8 cellular contexts compared by ENCODE assay signal in the genomic region with DNA sequence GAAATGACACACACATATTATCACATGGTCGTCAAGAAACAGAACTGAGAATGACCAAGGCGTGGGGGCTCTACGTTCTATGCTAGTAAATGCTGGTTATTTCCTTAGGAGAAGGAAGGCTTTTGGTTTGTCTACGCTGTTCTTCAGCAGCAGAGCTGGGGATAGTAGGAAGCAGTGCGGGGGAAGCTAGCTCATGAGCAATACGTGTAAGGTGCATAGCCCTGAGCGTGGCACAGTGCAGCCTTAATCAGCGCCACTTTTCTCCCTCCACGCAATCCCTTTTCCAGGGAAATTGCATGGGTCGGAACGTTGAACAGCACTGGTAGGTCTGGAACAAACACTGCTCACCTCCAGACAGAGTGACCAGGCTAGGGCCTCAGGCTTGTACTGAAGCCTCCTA.
DNase-seq lines count a peak whose midpoint lies in the region; ATAC-seq and TF ChIP-seq lines count a peak whose summit lies in the region.

No MANE protein-coding gene starts in this region.

- H3K27ac ChIP-seq in RWPE1 (peak overlapping the region; percentile 96), heart right ventricle (peak overlapping the region in 5 of 10 donors; percentile 39 to 67 (median 59))

- POLR2A ChIA-PET in activated CD8-positive, alpha-beta T cell treated with anti-CD3 and anti-CD28 coated beads for 36 hours (lab: Charles Lee), result no interaction called here
- POLR2A ChIA-PET in activated CD8-positive, alpha-beta T cell treated with anti-CD3 and anti-CD28 coated beads, Interleukin-2, amount 10 ng/mL, durations not matched to agents 7 days and 5 days (lab: Charles Lee), result no interaction called here
- POLR2A ChIA-PET in RWPE1 (lab: Yijun Ruan, JAX; ENCODE audit: low non-redundant PET), result no interaction called here
- POLR2A ChIA-PET in naive thymus-derived CD8-positive, alpha-beta T cell (lab: Charles Lee), result no interaction called here

- H3K4me3 Mint-ChIP-seq in activated CD8-positive, alpha-beta T cell treated with anti-CD3 and anti-CD28 coated beads for 36 hours, result peak overlapping the region; percentile 66
- no peak overlapping the region for H3K4me3 Mint-ChIP-seq in activated CD8-positive, alpha-beta T cell treated with anti-CD3 and anti-CD28 coated beads, Interleukin-2, amount 10 ng/mL, durations not matched to agents 7 days and 5 days
- peak overlapping the region; percentile 56 for H3K4me3 Mint-ChIP-seq in stimulated activated effector memory CD8-positive, alpha-beta T cell treated with anti-CD3 and anti-CD28 coated beads, Interleukin-12 subunit alpha, Interleukin-12 subunit beta, amount 100 ng/mL, for 72 hours
- H3K4me3 Mint-ChIP-seq in naive thymus-derived CD8-positive, alpha-beta T cell, result peak overlapping the region in 4 of 10 donors; percentile 46 to 70 (median 62)

- ATAC-seq in activated CD8-positive, alpha-beta T cell treated with anti-CD3 and anti-CD28 coated beads for 36 hours, result no peak
- ATAC-seq in activated CD8-positive, alpha-beta T cell treated with anti-CD3 and anti-CD28 coated beads, Interleukin-2, amount 10 ng/mL, durations not matched to agents 7 days and 5 days, result no peak
- ATAC-seq in heart right ventricle (peak in 5 of 8 donors; percentile 1 to 24 (median 11)), HG02973 (IDR thresholded peaks at IDR 0.05; ENCODE audit: unreplicated experiment) (no peak)
- ATAC-seq in stimulated activated effector memory CD8-positive, alpha-beta T cell treated with anti-CD3 and anti-CD28 coated beads, Interleukin-12 subunit alpha, Interleukin-12 subunit beta, amount 100 ng/mL, for 72 hours, result no peak
- ATAC-seq in naive thymus-derived CD8-positive, alpha-beta T cell, result no peak

- peaks cover 0 to 27% (median 18%) of the 10 kb centered on the region in 9 donors for H3K4me1 ChIP-seq in heart right ventricle

- H3K36me3 Mint-ChIP-seq in activated CD8-positive, alpha-beta T cell treated with anti-CD3 and anti-CD28 coated beads for 36 hours (ENCODE audit: low read depth), result no peaks in the 10 kb centered on the region
- H3K36me3 Mint-ChIP-seq in activated CD8-positive, alpha-beta T cell treated with anti-CD3 and anti-CD28 coated beads, Interleukin-2, amount 10 ng/mL, durations not matched to agents 7 days and 5 days (ENCODE audit: low read depth), result no peaks in the 10 kb centered on the region
- H3K36me3 Mint-ChIP-seq in stimulated activated effector memory CD8-positive, alpha-beta T cell treated with anti-CD3 and anti-CD28 coated beads, Interleukin-12 subunit alpha, Interleukin-12 subunit beta, amount 100 ng/mL, for 72 hours, result peaks cover 5% of the 10 kb centered on the region
- no peaks in the 10 kb centered on the region for H3K36me3 Mint-ChIP-seq in naive thymus-derived CD8-positive, alpha-beta T cell

- intact Hi-C loops in activated CD8-positive, alpha-beta T cell treated with anti-CD3 and anti-CD28 coated beads for 36 hours (cut with micrococcal nuclease), result loop anchor here (1.0 to 2.0 kb wide), 2 partner anchors 199 to 249 kb away; partner anchors contain the start of gene FBXO11
- intact Hi-C loops in heart right ventricle (cut with DNase I), result loop anchor here (1.0 to 10.0 kb wide), 19 partner anchors 199 to 671 kb away; partner anchors contain the start of genes FBXO11 (in 9 of the 10) and MSH6 (in 3 of the 10)

- H3K4me1 Mint-ChIP-seq in activated CD8-positive, alpha-beta T cell treated with anti-CD3 and anti-CD28 coated beads for 36 hours (ENCODE audit: low read depth), result peaks cover 14% of the 10 kb centered on the region
- peaks cover 11% of the 10 kb centered on the region for H3K4me1 Mint-ChIP-seq in activated CD8-positive, alpha-beta T cell treated with anti-CD3 and anti-CD28 coated beads, Interleukin-2, amount 10 ng/mL, durations not matched to agents 7 days and 5 days (ENCODE audit: low read depth)
- H3K4me1 Mint-ChIP-seq in stimulated activated effector memory CD8-positive, alpha-beta T cell treated with anti-CD3 and anti-CD28 coated beads, Interleukin-12 subunit alpha, Interleukin-12 subunit beta, amount 100 ng/mL, for 72 hours, result peaks cover 16% of the 10 kb centered on the region
- H3K4me1 Mint-ChIP-seq in naive thymus-derived CD8-positive, alpha-beta T cell, result peaks cover 2 to 14% (median 8%) of the 10 kb centered on the region in 4 donors

- TF ChIP-seq CTCF in activated CD8-positive, alpha-beta T cell treated with anti-CD3 and anti-CD28 coated beads for 36 hours (IDR thresholded peaks at IDR 0.05), result no peak
- TF ChIP-seq CTCF in RWPE1 (conservative IDR thresholded peaks at IDR 0.05; ENCODE audit: low read depth) (no peak), heart right ventricle (IDR thresholded peaks at IDR 0.05) (no peak)

- H3K27ac Mint-ChIP-seq in activated CD8-positive, alpha-beta T cell treated with anti-CD3 and anti-CD28 coated beads for 36 hours, result no peak overlapping the region
- H3K27ac Mint-ChIP-seq in activated CD8-positive, alpha-beta T cell treated with anti-CD3 and anti-CD28 coated beads, Interleukin-2, amount 10 ng/mL, durations not matched to agents 7 days and 5 days, result no peak overlapping the region
- H3K27ac Mint-ChIP-seq in stimulated activated effector memory CD8-positive, alpha-beta T cell treated with anti-CD3 and anti-CD28 coated beads, Interleukin-12 subunit alpha, Interleukin-12 subunit beta, amount 100 ng/mL, for 72 hours, result no peak overlapping the region
- peak overlapping the region in 2 of 10 donors; percentile 69 to 72 for H3K27ac Mint-ChIP-seq in naive thymus-derived CD8-positive, alpha-beta T cell

- H3K27me3 ChIP-seq in heart right ventricle, result no peaks in the 10 kb centered on the region

- CTCF ChIA-PET in activated CD8-positive, alpha-beta T cell treated with anti-CD3 and anti-CD28 coated beads for 36 hours (lab: Charles Lee), result interaction anchor here (0.6 to 6.0 kb wide), 11 partner anchors 9 to 316 kb away, joined by 3 to 65 read pairs (median 4); no protein-coding TSS in a partner anchor
- CTCF ChIA-PET in activated CD8-positive, alpha-beta T cell treated with anti-CD3 and anti-CD28 coated beads, Interleukin-2, amount 10 ng/mL, durations not matched to agents 7 days and 5 days (lab: Charles Lee), result interaction anchor here (0.6 to 6.0 kb wide), 3 partner anchors 146 to 315 kb away, joined by 3 to 60 read pairs (median 6); no protein-coding TSS in a partner anchor
- CTCF ChIA-PET in RWPE1 (lab: Yijun Ruan, JAX), result interaction anchor here (1.0 kb wide), 1 partner anchor 199 kb away, joined by 4 read pairs; no protein-coding TSS in a partner anchor

- no peaks in the 10 kb centered on the region for H3K9me3 Mint-ChIP-seq in activated CD8-positive, alpha-beta T cell treated with anti-CD3 and anti-CD28 coated beads for 36 hours
- H3K9me3 Mint-ChIP-seq in activated CD8-positive, alpha-beta T cell treated with anti-CD3 and anti-CD28 coated beads, Interleukin-2, amount 10 ng/mL, durations not matched to agents 7 days and 5 days (ENCODE audit: insufficient read depth), result no peaks in the 10 kb centered on the region
- no peaks in the 10 kb centered on the region for H3K9me3 Mint-ChIP-seq in stimulated activated effector memory CD8-positive, alpha-beta T cell treated with anti-CD3 and anti-CD28 coated beads, Interleukin-12 subunit alpha, Interleukin-12 subunit beta, amount 100 ng/mL, for 72 hours
- H3K9me3 Mint-ChIP-seq in naive thymus-derived CD8-positive, alpha-beta T cell, result peaks cover 0 to under 1% (median 0%) of the 10 kb centered on the region in 9 donors

- H3K27me3 Mint-ChIP-seq in activated CD8-positive, alpha-beta T cell treated with anti-CD3 and anti-CD28 coated beads for 36 hours, result peaks cover under 1% of the 10 kb centered on the region
- H3K27me3 Mint-ChIP-seq in activated CD8-positive, alpha-beta T cell treated with anti-CD3 and anti-CD28 coated beads, Interleukin-2, amount 10 ng/mL, durations not matched to agents 7 days and 5 days (ENCODE audit: low read depth), result peaks cover 7% of the 10 kb centered on the region
- H3K27me3 Mint-ChIP-seq in naive thymus-derived CD8-positive, alpha-beta T cell, result peaks cover 0 to 9% (median 3%) of the 10 kb centered on the region in 5 donors

- no peaks in the 10 kb centered on the region for H3K36me3 ChIP-seq in heart right ventricle

- 78 to 83% methylated on average over 11 of the region's 11 CpGs for WGBS in heart right ventricle, 2 donors

- peak overlapping the region in 3 of 10 donors; percentile 18 to 29 (median 26) for H3K4me3 ChIP-seq in heart right ventricle

- DNase-seq in activated CD8-positive, alpha-beta T cell treated with anti-CD3 and anti-CD28 coated beads for 36 hours, result no peak
- DNase-seq in activated CD8-positive, alpha-beta T cell treated with anti-CD3 and anti-CD28 coated beads, Interleukin-2, amount 10 ng/mL, durations not matched to agents 7 days and 5 days, result no peak
- DNase-seq in RWPE1 (ENCODE audit: low spot score) (no peak), heart right ventricle (no peak), NCI-H345 (lab: John Stamatoyannopoulos, UW) (no peak)
- no peak for DNase-seq in stimulated activated effector memory CD8-positive, alpha-beta T cell treated with anti-CD3 and anti-CD28 coated beads, Interleukin-12 subunit alpha, Interleukin-12 subunit beta, amount 100 ng/mL, for 72 hours (ENCODE audit: low spot score in 2 of 2)
- no peak for DNase-seq in naive thymus-derived CD8-positive, alpha-beta T cell

- H3K9me3 ChIP-seq in heart right ventricle, result no peaks in the 10 kb centered on the region

Comparison
In these comparisons a context has a peak if more than half of its experiments do, and no peak if none do; other contexts are left out.
1. ATAC-seq: peak in heart right ventricle (5 of 8); none in activated CD8-positive, alpha-beta T cell treated with anti-CD3 and anti-CD28 coated beads for 36 hours (single experiment), activated CD8-positive, alpha-beta T cell treated with anti-CD3 and anti-CD28 coated beads, Interleukin-2, amount 10 ng/mL, durations not matched to agents 7 days and 5 days (single experiment), stimulated activated effector memory CD8-positive, alpha-beta T cell treated with anti-CD3 and anti-CD28 coated beads, Interleukin-12 subunit alpha, Interleukin-12 subunit beta, amount 100 ng/mL, for 72 hours (single experiment), naive thymus-derived CD8-positive, alpha-beta T cell (0 of 2) and HG02973 (single experiment).